22 cellular contexts compared by ENCODE assay signal in genomic region chrX:38854305-38854704, GRCh38. TPM values are rescaled to one million over a fixed set of nuclear protein-coding genes. Genes with fewer than 3 reads are reported as not detected.
DNase-seq lines count a peak whose midpoint lies in the region; ATAC-seq and TF ChIP-seq lines count a peak whose summit lies in the region.
"Had no signal": no experiment of that assay in that cellular context is flagged by ENCODE, and none has a peak within 500 bp of the region (broad histone marks: within the 10 kb centered on the region; RNA-seq: fewer than 3 reads in every experiment).

No MANE protein-coding gene starts in this region.

- 20 to 33% (median 29%) methylated on average over 3 of the region's 3 CpGs for WGBS in psoas muscle, 3 donors

- no peaks in the 10 kb centered on the region for H3K9me3 ChIP-seq in psoas muscle
- H3K9me3 ChIP-seq in skeletal muscle tissue (ENCODE audit: control insufficient read depth in 3 of 3, low read length in 3 of 3), result no peaks in the 10 kb centered on the region
- H3K9me3 ChIP-seq: BE2C had no signal

- intact Hi-C loops in psoas muscle (cut with DNase I), result loop anchor here (5.0 kb wide), 1 partner anchor 47 kb away; no protein-coding TSS in a partner anchor

- H3K4me3 ChIP-seq in psoas muscle (no peak overlapping the region), skeletal muscle tissue (ENCODE audit: low read length in 3 of 3) (no peak overlapping the region)
- H3K4me3 ChIP-seq: BLaER1 had no signal

- H3K27me3 ChIP-seq in psoas muscle (ENCODE audit: insufficient read depth in 3 of 3, low read length in 2 of 3) (peaks cover 0 to 8% (median 0%) of the 10 kb centered on the region in 3 donors), skeletal muscle tissue (ENCODE audit: control insufficient read depth in 3 of 3, insufficient read depth in 3 of 3, low read length in 3 of 3) (no peaks in the 10 kb centered on the region)
- H3K27me3 ChIP-seq: BE2C, BLaER1 had no signal

- ATAC-seq in psoas muscle, result peak in 3 of 4 donors; percentile 23 to 66 (median 62)
- no peak for ATAC-seq in HG02870 (IDR thresholded peaks at IDR 0.05; ENCODE audit: unreplicated experiment)

- H3K27ac ChIP-seq in psoas muscle, result peak overlapping the region; percentile 27
- H3K27ac ChIP-seq in skeletal muscle tissue (ENCODE audit: low read depth, low read length), result peak overlapping the region; percentile 27
- H3K27ac ChIP-seq: BLaER1 had no signal

- peak overlapping the region in 1 of 3 donors; percentile 16 for H3K9ac ChIP-seq in skeletal muscle tissue (ENCODE audit: low read depth in 1 of 3, low read length in 3 of 3)
- H3K9ac ChIP-seq: BLaER1 had no signal

- H3K4me1 ChIP-seq in psoas muscle, result peaks cover 3% of the 10 kb centered on the region
- H3K4me1 ChIP-seq in skeletal muscle tissue (ENCODE audit: control insufficient read depth in 3 of 3, insufficient read depth in 3 of 3, low read length in 3 of 3), result peaks cover 0 to 11% (median 8%) of the 10 kb centered on the region in 3 donors
- H3K4me1 ChIP-seq: BE2C, BLaER1 had no signal

- peak; percentile 13 for DNase-seq in left kidney (ENCODE audit: low read depth, low spot score)
- no peak for DNase-seq in psoas muscle
- no peak for DNase-seq in HPDE6-E6E7 (ENCODE audit: extremely low spot score)
- no peak for DNase-seq in GM19240 (ENCODE audit: insufficient read length, low spot score)
- DNase-seq: 8988T; ACHN; BE2C; C1 segment of cervical spinal cord; CD4-positive, alpha-beta memory T cell; CD4-positive, CD25-positive, alpha-beta regulatory T cell; CD8-positive, alpha-beta memory T cell; COR-L47; DMS 273 treated with DMSO at 0.1 percent for 48 hours; DMS153; DMS53; DMS79; DND-41; EL; GDM1 had no signal

- TF ChIP-seq CTCF in psoas muscle (IDR thresholded peaks at IDR 0.05), result no peak

- H3K36me3 ChIP-seq in psoas muscle (ENCODE audit: insufficient read depth in 1 of 2, low read depth in 1 of 2), result no peaks in the 10 kb centered on the region
- H3K36me3 ChIP-seq in skeletal muscle tissue (ENCODE audit: control insufficient read depth in 3 of 3, insufficient read depth in 3 of 3, low read length in 3 of 3), result no peaks in the 10 kb centered on the region
- H3K36me3 ChIP-seq: BE2C, BLaER1 had no signal

RNA-seq across cellular contexts. Expression of gene MID1IP1, which starts 53.0 kb away (rescaled TPM):
- total RNA-seq in psoas muscle (100 to 1,000 TPM in 3 of 4 donors, 10 to 100 TPM in 1; 57.5 to 129 (median 121) TPM), skeletal muscle tissue (14.6 TPM)
- 10 to 100 TPM; 11.0 to 91.2 (median 45.5) TPM for polyA plus RNA-seq in psoas muscle
